Comparison of ENCODE assay signal across 7 cellular contexts in the genomic region with DNA sequence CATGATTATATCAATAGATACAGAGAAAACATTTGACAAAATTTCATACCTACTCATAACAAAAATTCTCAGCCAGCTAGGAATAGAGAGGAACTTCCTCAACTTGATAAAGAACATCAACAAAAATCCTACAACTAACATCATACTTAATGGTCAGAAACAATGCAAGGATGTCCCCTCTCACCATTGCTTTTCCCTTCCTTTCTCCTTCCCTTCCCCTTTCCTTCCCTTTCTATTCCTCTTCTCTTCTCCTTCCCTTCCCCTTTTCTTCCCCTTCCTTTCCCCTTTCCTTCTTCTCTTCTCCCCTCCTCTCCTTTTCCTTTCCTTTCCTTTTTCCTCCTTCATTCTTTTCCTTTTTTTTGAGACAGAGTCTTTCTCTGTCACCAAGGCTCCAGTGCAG.
"Had no signal": no experiment of that assay in that cellular context is flagged by ENCODE, and none has a peak within 500 bp of the region (broad histone marks: within the 10 kb centered on the region; RNA-seq: fewer than 3 reads in every experiment).

No MANE protein-coding gene starts in this region.

- FAIRE-seq: HepG2, HTR-8/SVneo had no signal

- DNase-seq: IMR-90, KBM-7, KG1 had no signal

- H3K36me3 Mint-ChIP-seq: IgD-negative memory B cell had no signal

- ATAC-seq: HepG2 had no signal

- H3K27ac ChIP-seq: HL-60 had no signal

- H3K27ac Mint-ChIP-seq: IgD-negative memory B cell had no signal

- H3K4me3 Mint-ChIP-seq: IgD-negative memory B cell had no signal

- H3K4me1 Mint-ChIP-seq: IgD-negative memory B cell had no signal
